ENCODE assay signal across 1 cellular context in genomic region chr2:26772064-26773001, GRCh38.
A peak's percentile ranks its signal among the peaks of the same experiment; 100 is the strongest.
TF ChIP-seq lines count a peak whose summit lies in the region.

No MANE protein-coding gene starts in this region.

TF ChIP-seq in HEK293, 187 proteins besides CTCF, POLR2A, EP300 and RAD21 (continued from another document):
- TF ChIP-seq PRDM10 (tag by site-specific recombination; IDR thresholded peaks at IDR 0.05) (no peak), OSR2 (tag by site-specific recombination; IDR thresholded peaks at IDR 0.05) (no peak), SP7 (tag by site-specific recombination; IDR thresholded peaks at IDR 0.05) (no peak), ZNF133 (tag by site-specific recombination; IDR thresholded peaks at IDR 0.05) (no peak), KLF1 (tag by site-specific recombination; IDR thresholded peaks at IDR 0.05) (peak; percentile 65), YY1 (tag by site-specific recombination; IDR thresholded peaks at IDR 0.05) (no peak), ZNF660 (tag by site-specific recombination; IDR thresholded peaks at IDR 0.05) (no peak), ZNF777 (tag by site-specific recombination; IDR thresholded peaks at IDR 0.05; ENCODE audit: borderline replicate concordance) (no peak), ZNF510 (tag by site-specific recombination; IDR thresholded peaks at IDR 0.05; ENCODE audit: insufficient replicate concordance) (no peak), ZNF423 (tag by site-specific recombination; IDR thresholded peaks at IDR 0.05) (no peak), SP3 (tag by site-specific recombination; IDR thresholded peaks at IDR 0.05) (no peak), SCRT2 (tag by site-specific recombination; IDR thresholded peaks at IDR 0.05) (0 out of 2 replicates have a peak, but pooled peaks have one; percentile 19), ZNF140 (tag by site-specific recombination; IDR thresholded peaks at IDR 0.05) (no peak)
